ENCODE assay signal across 18 cellular contexts in genomic region chr15:72778796-72779195, GRCh38.
"Had no signal": no experiment of that assay in that cellular context is flagged by ENCODE, and none has a peak within 500 bp of the region (broad histone marks: within the 10 kb centered on the region; RNA-seq: fewer than 3 reads in every experiment).

No MANE protein-coding gene starts in this region.

- H3K4me3 ChIP-seq: coronary artery, esophagus squamous epithelium, right lobe of liver, spleen had no signal

- H3K27me3 ChIP-seq: brain microvascular endothelial cell, esophagus squamous epithelium, right lobe of liver, spleen had no signal

- ATAC-seq: left ventricle myocardium superior; natural killer cell treated with Interleukin-12 subunit alpha and Interleukin-12 subunit beta and Interleukin-15 and Interleukin-18, amount 100 ng/mL, for 72 hours; right lobe of liver; T-cell had no signal

- H3K9me3 ChIP-seq: esophagus squamous epithelium, right lobe of liver, spleen had no signal

- DNase-seq: activated CD4-positive, alpha-beta memory T cell treated with anti-CD3 and anti-CD28 coated beads for 36 hours; activated CD8-positive, alpha-beta memory T cell treated with anti-CD3 and anti-CD28 coated beads, Interleukin-2, amount 50 U/mL, for 4 hours; activated effector memory CD4-positive, alpha-beta T cell treated with anti-CD3 and anti-CD28 coated beads, Interleukin-2, amount 50 U/mL, for 16 hours; activated T-cell treated with anti-CD3 and anti-CD28 coated beads, Interleukin-2, amount 50 U/mL, for 48 hours; amygdala; brain microvascular endothelial cell; esophagus squamous epithelium; foreskin fibroblast; glutamatergic neuron; kidney glomerular epithelial cell; left ventricle myocardium superior; right lobe of liver; spleen; T-cell; T1000; WERI-Rb-1 had no signal

- H3K27ac ChIP-seq: brain microvascular endothelial cell, coronary artery, esophagus squamous epithelium, right lobe of liver, spleen, WERI-Rb-1 had no signal
